Comparison of ENCODE assay signal across 9 cellular contexts in the genomic region with DNA sequence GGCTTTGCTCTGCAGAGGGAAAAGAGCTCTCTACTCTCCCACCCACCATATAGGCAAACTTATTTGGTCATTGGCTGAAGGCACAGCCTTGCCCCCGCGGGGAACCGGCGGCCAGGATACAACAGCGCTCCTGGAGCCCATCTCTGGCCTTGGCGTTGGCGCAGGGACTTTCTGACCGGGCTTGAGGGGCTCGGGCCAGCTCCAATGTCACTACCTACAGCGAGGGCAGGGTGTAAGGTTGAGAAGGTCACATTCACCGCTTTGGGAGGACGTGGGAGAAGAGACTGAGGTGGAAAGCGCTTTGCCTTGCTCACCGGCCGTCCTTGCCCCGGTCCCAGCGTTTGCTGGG. TPM values are rescaled to one million over a fixed set of nuclear protein-coding genes. Genes with fewer than 3 reads are reported as not detected.
DNase-seq lines count a peak whose midpoint lies in the region; ATAC-seq and TF ChIP-seq lines count a peak whose summit lies in the region.
"Had no signal": no experiment of that assay in that cellular context is flagged by ENCODE, and none has a peak within 500 bp of the region (broad histone marks: within the 10 kb centered on the region; RNA-seq: fewer than 3 reads in every experiment).

No MANE protein-coding gene starts in this region.

- H3K4me3 ChIP-seq in Peyer's patch: peak overlapping the region in 2 of 4 donors; percentile 19 to 43
- H3K4me3 ChIP-seq: K562 had no signal

- H3K36me3 Mint-ChIP-seq in activated naive CD8-positive, alpha-beta T cell treated with anti-CD3 and anti-CD28 coated beads, Interleukin-2, amount 10 ng/mL, durations not matched to agents 7 days and 5 days: peaks cover 2% of the 10 kb centered on the region
- no peaks in the 10 kb centered on the region for H3K36me3 Mint-ChIP-seq in nephron progenitor cell (ENCODE audit: low read depth)

- no peak for TF ChIP-seq CTCF in nephron progenitor cell (IDR thresholded peaks at IDR 0.05)
- no peak for TF ChIP-seq CTCF in Peyer's patch (IDR thresholded peaks at IDR 0.05)

- H3K4me1 ChIP-seq in Peyer's patch: peaks cover 0 to 57% (median 0%) of the 10 kb centered on the region in 4 donors

- H3K9me3 Mint-ChIP-seq in activated naive CD8-positive, alpha-beta T cell treated with anti-CD3 and anti-CD28 coated beads, Interleukin-2, amount 10 ng/mL, durations not matched to agents 7 days and 5 days: peaks cover 3% of the 10 kb centered on the region
- no peaks in the 10 kb centered on the region for H3K9me3 Mint-ChIP-seq in nephron progenitor cell

- DNase-seq in DMS153 treated with DMSO at 0.1 percent for 48 hours (lab: John Stamatoyannopoulos, UW; ENCODE audit: unreplicated experiment): peak; percentile 76
- no peak for DNase-seq in DMS153 (lab: John Stamatoyannopoulos, UW)
- DNase-seq in HuH-7 (ENCODE audit: low spot score): peak; percentile 49
- DNase-seq in activated naive CD8-positive, alpha-beta T cell treated with anti-CD3 and anti-CD28 coated beads, Interleukin-2, amount 10 ng/mL, durations not matched to agents 7 days and 5 days: no peak
- DNase-seq in nephron progenitor cell: peak; percentile 36
- no peak for DNase-seq in Peyer's patch

- no peak overlapping the region for H3K27ac ChIP-seq in Peyer's patch

- H3K27me3 Mint-ChIP-seq in activated naive CD8-positive, alpha-beta T cell treated with anti-CD3 and anti-CD28 coated beads, Interleukin-2, amount 10 ng/mL, durations not matched to agents 7 days and 5 days: peaks cover 88% of the 10 kb centered on the region
- H3K27me3 Mint-ChIP-seq in nephron progenitor cell (ENCODE audit: low read depth, poor library complexity): peaks cover 100% of the 10 kb centered on the region

- H3K36me3 ChIP-seq in Peyer's patch: no peaks in the 10 kb centered on the region

- peak overlapping the region; percentile 79 for H3K27ac Mint-ChIP-seq in activated naive CD8-positive, alpha-beta T cell treated with anti-CD3 and anti-CD28 coated beads, Interleukin-2, amount 10 ng/mL, durations not matched to agents 7 days and 5 days
- no peak overlapping the region for H3K27ac Mint-ChIP-seq in nephron progenitor cell

- H3K27me3 ChIP-seq in Peyer's patch: peaks cover 0 to 79% of the 10 kb centered on the region in 2 donors

- H3K4me1 Mint-ChIP-seq in activated naive CD8-positive, alpha-beta T cell treated with anti-CD3 and anti-CD28 coated beads, Interleukin-2, amount 10 ng/mL, durations not matched to agents 7 days and 5 days: peaks cover 25% of the 10 kb centered on the region
- peaks cover 68% of the 10 kb centered on the region for H3K4me1 Mint-ChIP-seq in nephron progenitor cell

- POLR2A ChIA-PET in activated naive CD8-positive, alpha-beta T cell treated with anti-CD3 and anti-CD28 coated beads, Interleukin-2, amount 10 ng/mL, durations not matched to agents 7 days and 5 days (lab: Charles Lee): no interaction called here

- TF ChIP-seq POLR2A in Peyer's patch (IDR thresholded peaks at IDR 0.05): no peak

- ATAC-seq in activated naive CD8-positive, alpha-beta T cell treated with anti-CD3 and anti-CD28 coated beads, Interleukin-2, amount 10 ng/mL, durations not matched to agents 7 days and 5 days (ENCODE audit: low read depth): no peak
- no peak for ATAC-seq in GM19463 (IDR thresholded peaks at IDR 0.05; ENCODE audit: unreplicated experiment)
- no peak for ATAC-seq in GM21825 (IDR thresholded peaks at IDR 0.05; ENCODE audit: unreplicated experiment)
- ATAC-seq: K562 had no signal

- H3K9me3 ChIP-seq in Peyer's patch: peaks cover 0 to 4% (median 0%) of the 10 kb centered on the region in 4 donors

- peak overlapping the region; percentile 55 for H3K4me3 Mint-ChIP-seq in activated naive CD8-positive, alpha-beta T cell treated with anti-CD3 and anti-CD28 coated beads, Interleukin-2, amount 10 ng/mL, durations not matched to agents 7 days and 5 days
- peak overlapping the region; percentile 81 for H3K4me3 Mint-ChIP-seq in nephron progenitor cell

RNA-seq across cellular contexts. Expression of a gene that starts 2.2 kb away (rescaled TPM):
- total RNA-seq in activated naive CD8-positive, alpha-beta T cell treated with anti-CD3 and anti-CD28 coated beads, Interleukin-2, amount 10 ng/mL, durations not matched to agents 7 days and 5 days: not detected
- total RNA-seq in Peyer's patch: under 1 TPM in 2 of 4 donors, not detected in 2; under 0.01 to 0.09 TPM

Comparison
In these comparisons a context has a peak if more than half of its experiments do, and no peak if none do; other contexts are left out.
1. DNase-seq: peak in DMS153 treated with DMSO at 0.1 percent for 48 hours (single experiment), HuH-7 (single experiment) and nephron progenitor cell (single experiment); none in DMS153 (single experiment), activated naive CD8-positive, alpha-beta T cell treated with anti-CD3 and anti-CD28 coated beads, Interleukin-2, amount 10 ng/mL, durations not matched to agents 7 days and 5 days (single experiment) and Peyer's patch (0 of 3).